In the genomic region with DNA sequence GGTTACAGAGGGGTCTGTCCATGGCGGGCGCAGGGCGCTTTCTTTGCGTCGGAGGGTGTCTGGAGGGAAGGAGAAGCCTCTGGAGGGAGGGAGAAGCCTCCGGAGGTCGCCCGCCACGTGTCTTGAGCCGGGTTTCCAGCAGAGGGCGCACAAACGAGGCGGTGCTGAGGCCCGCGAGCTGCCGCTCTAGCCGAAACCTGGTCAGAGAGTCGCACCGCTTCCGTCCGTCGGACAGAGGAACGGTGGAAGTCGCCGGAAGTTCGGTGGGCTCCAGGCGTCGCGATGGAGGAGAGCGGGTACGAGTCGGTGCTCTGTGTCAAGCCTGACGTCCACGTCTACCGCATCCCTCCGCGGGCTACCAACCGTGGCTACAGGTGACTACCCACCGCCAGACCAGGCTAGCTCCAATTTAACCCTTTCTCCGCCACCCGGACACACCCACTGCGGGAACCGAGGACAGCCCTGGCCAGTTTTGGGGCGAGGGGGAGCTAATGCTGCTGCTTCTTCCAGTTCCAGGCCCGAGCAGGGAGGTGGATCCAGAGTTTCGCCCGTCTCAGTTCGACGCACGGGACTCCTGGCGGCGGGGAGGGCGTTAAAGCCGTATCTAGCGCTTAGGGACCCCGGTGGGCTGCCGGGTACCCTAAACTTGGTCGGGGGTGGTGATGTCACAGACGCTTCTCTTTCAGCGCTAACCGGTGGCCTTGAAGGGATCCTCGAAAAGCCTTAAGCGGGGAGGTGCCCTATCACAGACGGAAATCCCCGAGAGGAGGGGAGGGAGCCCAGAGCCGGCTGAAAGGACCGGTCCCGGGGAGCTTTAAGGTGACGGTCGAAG, we compare ENCODE assay signal across 8 cellular contexts. TPM values are rescaled to one million over a fixed set of nuclear protein-coding genes. Genes with fewer than 3 reads are reported as not detected.
DNase-seq lines count a peak whose midpoint lies in the region; ATAC-seq, FAIRE-seq and TF ChIP-seq lines count a peak whose summit lies in the region.

A gene with protein sequence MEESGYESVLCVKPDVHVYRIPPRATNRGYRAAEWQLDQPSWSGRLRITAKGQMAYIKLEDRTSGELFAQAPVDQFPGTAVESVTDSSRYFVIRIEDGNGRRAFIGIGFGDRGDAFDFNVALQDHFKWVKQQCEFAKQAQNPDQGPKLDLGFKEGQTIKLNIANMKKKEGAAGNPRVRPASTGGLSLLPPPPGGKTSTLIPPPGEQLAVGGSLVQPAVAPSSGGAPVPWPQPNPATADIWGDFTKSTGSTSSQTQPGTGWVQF (plus strand): TSS at position 245 of the 832 bp plus-strand sequence. CDS start 38 bp downstream, at position 283.

- no peaks in the 10 kb centered on the region for H3K9me3 Mint-ChIP-seq in astrocyte (ENCODE audit: unreplicated experiment)

- H3K27me3 Mint-ChIP-seq in astrocyte (ENCODE audit: low read depth, unreplicated experiment): peaks cover 2% of the 10 kb centered on the region

- H3K79me2 ChIP-seq in astrocyte (ENCODE audit: insufficient read depth, low read length): peaks cover 48% of the 10 kb centered on the region

- H3K4me1 ChIP-seq in astrocyte (ENCODE audit: insufficient read depth, low read length): no peaks in the 10 kb centered on the region
- H3K4me1 ChIP-seq in rectal smooth muscle tissue (ENCODE audit: control insufficient read depth, insufficient read depth, low read length): no peaks in the 10 kb centered on the region
- H3K4me1 ChIP-seq in vagina: peaks cover 40% of the 10 kb centered on the region

- intact Hi-C loops in vagina (cut with DNase I): no loop called here

- H4K20me1 ChIP-seq in astrocyte (ENCODE audit: insufficient read depth, low read length): peaks cover 28% of the 10 kb centered on the region

- H3K9me3 ChIP-seq in astrocyte (ENCODE audit: insufficient read depth, low read depth, low read length) (no peaks in the 10 kb centered on the region), vagina (no peaks in the 10 kb centered on the region)

- peaks cover 10% of the 10 kb centered on the region for H3K36me3 Mint-ChIP-seq in astrocyte (ENCODE audit: low read depth, unreplicated experiment)

- peaks cover 4% of the 10 kb centered on the region for H3K4me1 Mint-ChIP-seq in astrocyte (ENCODE audit: low read depth, unreplicated experiment)

- peak within 1 kb of the TSS; percentile 100 for H2AFZ ChIP-seq in astrocyte (ENCODE audit: low read depth, low read length)

- H3K27me3 ChIP-seq in astrocyte (ENCODE audit: insufficient read depth, low read length) (no peaks in the 10 kb centered on the region), rectal smooth muscle tissue (ENCODE audit: control insufficient read depth, insufficient read depth, low read length) (no peaks in the 10 kb centered on the region), vagina (no peaks in the 10 kb centered on the region)

- ATAC-seq in GM18498 (IDR thresholded peaks at IDR 0.05; ENCODE audit: unreplicated experiment) (peak; percentile 85), HG02970 (IDR thresholded peaks at IDR 0.05; ENCODE audit: low FRiP score, unreplicated experiment) (peak; percentile 82)

- H3K36me3 ChIP-seq in astrocyte (ENCODE audit: insufficient read depth, low read length) (peaks cover 18% of the 10 kb centered on the region), rectal smooth muscle tissue (ENCODE audit: control insufficient read depth, insufficient read depth, low read length) (peaks cover 13% of the 10 kb centered on the region), vagina (peaks cover 0 to 16% of the 10 kb centered on the region in 2 donors)

- H3K4me3 Mint-ChIP-seq in astrocyte (ENCODE audit: unreplicated experiment): peak within 1 kb of the TSS; percentile 97

- peak within 1 kb of the TSS; percentile 88 for H3K4me2 ChIP-seq in astrocyte (ENCODE audit: low read length)

- H3K27ac Mint-ChIP-seq in astrocyte (ENCODE audit: unreplicated experiment): peak within 1 kb of the TSS; percentile 91

- no peak for TF ChIP-seq POLR2A in vagina (IDR thresholded peaks at IDR 0.05)

- no peak for FAIRE-seq in astrocyte (lab: Jason Lieb, UNC)

- H3K4me3 ChIP-seq in astrocyte (ENCODE audit: insufficient read depth, low read depth, low read length) (peak within 1 kb of the TSS; percentile 96), rectal smooth muscle tissue (ENCODE audit: low read length) (peak within 1 kb of the TSS; percentile 100), vagina (peak within 1 kb of the TSS; percentile 72 to 85)

- TF ChIP-seq CTCF in astrocyte (IDR thresholded peaks at IDR 0.05; ENCODE audit: insufficient read depth, low read depth, low read length) (peak; percentile 70), vagina (IDR thresholded peaks at IDR 0.05) (peak; percentile 79 to 97 (median 82))

- DNase-seq in NCI-H2029 treated with DMSO at 0.1 percent for 48 hours (lab: John Stamatoyannopoulos, UW): peak; percentile 67
- peak; percentile 78 for DNase-seq in T-helper 22 cell (ENCODE audit: low read depth)
- DNase-seq in astrocyte (ENCODE audit: low read depth): peak; percentile 78
- DNase-seq in hepatic stellate cell (ENCODE audit: low spot score): peak; percentile 89
- DNase-seq in vagina (ENCODE audit: extremely low spot score in 2 of 2): peak in 1 of 2 donors; percentile 89

- H3K27ac ChIP-seq in astrocyte (ENCODE audit: low read depth, low read length) (peak within 1 kb of the TSS; percentile 83), rectal smooth muscle tissue (ENCODE audit: low read depth, low read length) (peak within 1 kb of the TSS; percentile 80), vagina (peak within 1 kb of the TSS; percentile 77)

- H3K9ac ChIP-seq in astrocyte (ENCODE audit: low read length) (peak within 1 kb of the TSS; percentile 96), rectal smooth muscle tissue (ENCODE audit: low read length) (peak within 1 kb of the TSS; percentile 95)

RNA-seq across cellular contexts. Expression of the gene that starts here (rescaled TPM):
- total RNA-seq in astrocyte (78.2 and 80.9 TPM in 2 replicates), vagina (41.7 TPM)
